24 cellular contexts compared by ENCODE assay signal in the genomic region with DNA sequence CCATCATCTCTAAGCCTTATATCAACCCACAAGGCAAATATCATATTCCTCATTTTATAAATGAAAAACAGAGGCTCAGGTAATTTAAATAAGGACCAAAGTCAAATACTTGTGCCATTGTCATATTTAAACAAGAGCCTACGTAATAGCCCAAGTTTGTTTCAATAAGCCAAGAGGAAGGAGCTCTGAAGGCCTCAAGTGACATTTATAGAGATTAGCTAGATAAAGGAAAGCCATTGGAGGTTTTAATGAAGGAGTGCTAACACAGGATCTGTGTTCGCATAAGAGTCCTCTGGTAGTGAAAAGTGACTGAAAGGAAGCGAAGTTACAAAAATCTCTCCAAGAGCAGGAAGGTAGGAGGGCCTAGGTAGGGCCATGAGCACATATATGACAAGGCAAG.
DNase-seq lines count a peak whose midpoint lies in the region; ATAC-seq, FAIRE-seq and TF ChIP-seq lines count a peak whose summit lies in the region.
"Had no signal": no experiment of that assay in that cellular context is flagged by ENCODE, and none has a peak within 500 bp of the region (broad histone marks: within the 10 kb centered on the region; RNA-seq: fewer than 3 reads in every experiment).

No MANE protein-coding gene starts in this region.

- H2AFZ ChIP-seq in GM23338 = peak overlapping the region; percentile 5; the same call in 1 of the 2 replicates

- intact Hi-C loops in left lung (cut with DNase I) (no loop called here), upper lobe of right lung (cut with DNase I) (no loop called here), cardiac septum (cut with DNase I) (no loop called here)

- H3K36me3 Mint-ChIP-seq in GM23338 (ENCODE audit: low read depth) = no peaks in the 10 kb centered on the region
- H3K36me3 Mint-ChIP-seq: CD8-positive, alpha-beta T cell had no signal

- H3K27ac Mint-ChIP-seq in GM23338 = no peak overlapping the region
- H3K27ac Mint-ChIP-seq: B cell; CD4-positive, alpha-beta T cell; CD8-positive, alpha-beta T cell had no signal

- ATAC-seq in GM23338 (no peak), left lung (peak; percentile 81), upper lobe of right lung (peak; percentile 52), HG03097 (IDR thresholded peaks at IDR 0.05; ENCODE audit: low FRiP score, unreplicated experiment) (no peak)
- ATAC-seq: A549; CD8-positive, alpha-beta T cell; GM12878 had no signal

- H3K27me3 Mint-ChIP-seq in GM23338 (ENCODE audit: insufficient read depth, low read depth, poor library complexity) = no peaks in the 10 kb centered on the region
- H3K27me3 Mint-ChIP-seq: B cell; CD4-positive, alpha-beta T cell had no signal

- H3K36me3 ChIP-seq in GM23338 (ENCODE audit: insufficient read depth) = no peaks in the 10 kb centered on the region
- H3K36me3 ChIP-seq in bronchial epithelial cell (ENCODE audit: control insufficient read depth, insufficient read depth, low read length) = no peaks in the 10 kb centered on the region
- no peaks in the 10 kb centered on the region for H3K36me3 ChIP-seq in left lung
- no peaks in the 10 kb centered on the region for H3K36me3 ChIP-seq in upper lobe of right lung
- H3K36me3 ChIP-seq: BLaER1 treated with 17β-estradiol and CSF1 and Interleukin-3, amounts not matched to agents 10 nM and 100 nM had no signal

- DNase-seq in GM23338 (ENCODE audit: low spot score) (no peak), bronchial epithelial cell (ENCODE audit: low read depth) (no peak), left lung (no peak), upper lobe of right lung (no peak), NCI-H524 (lab: John Stamatoyannopoulos, UW) (no peak), cardiac septum (ENCODE audit: low spot score) (no peak)
- DNase-seq: AML-193; Caco-2; Calu3; CD4-positive, alpha-beta T cell; CD8-positive, alpha-beta T cell; DND-41; EL; GDM1 had no signal

- H3K9me3 Mint-ChIP-seq in GM23338 = no peaks in the 10 kb centered on the region
- H3K9me3 Mint-ChIP-seq: CD4-positive, alpha-beta T cell had no signal

- peaks cover 8% of the 10 kb centered on the region; the same call in 2 of the 3 replicates for H3K4me1 Mint-ChIP-seq in GM23338
- H3K4me1 Mint-ChIP-seq: B cell had no signal

- no peaks in the 10 kb centered on the region for H3K79me2 ChIP-seq in GM23338 (replicated peaks; ENCODE audit: insufficient read depth)

- peak; percentile 13 for FAIRE-seq in bronchial epithelial cell (lab: Jason Lieb, UNC)
- FAIRE-seq: A549, D721Med, GM12878, GM12892, GM18507 had no signal

- H3K4me3 Mint-ChIP-seq in GM23338 = no peak overlapping the region
- H3K4me3 Mint-ChIP-seq: B cell; CD4-positive, alpha-beta T cell; CD8-positive, alpha-beta T cell had no signal

- H4K20me1 ChIP-seq in GM23338 (replicated peaks; ENCODE audit: insufficient read depth) = no peaks in the 10 kb centered on the region
- H4K20me1 ChIP-seq: BLaER1 treated with 17β-estradiol and CSF1 and Interleukin-3, amounts not matched to agents 10 nM and 100 nM had no signal

- H3K9me2 ChIP-seq in GM23338 (ENCODE audit: insufficient read depth) = no peaks in the 10 kb centered on the region

- 0 out of 2 replicates have a peak overlapping the region, but pooled peaks have one; percentile 28 for H3K4me2 ChIP-seq in GM23338
- H3K4me2 ChIP-seq: A549; BLaER1 treated with 17β-estradiol and CSF1 and Interleukin-3, amounts not matched to agents 10 nM and 100 nM had no signal

- no peaks in the 10 kb centered on the region for H3F3A ChIP-seq in GM23338 (replicated peaks; ENCODE audit: low read depth)

- no peak for TF ChIP-seq CTCF in GM23338 (conservative IDR thresholded peaks at IDR 0.05; ENCODE audit: low read depth in 2 of 2)
- TF ChIP-seq CTCF in bronchial epithelial cell (IDR thresholded peaks at IDR 0.05; ENCODE audit: insufficient read depth, low read length, severe bottlenecking) = no peak
- no peak for TF ChIP-seq CTCF in left lung (IDR thresholded peaks at IDR 0.05)
- TF ChIP-seq CTCF in upper lobe of right lung (IDR thresholded peaks at IDR 0.05) = no peak

- peaks cover 14% of the 10 kb centered on the region; the same call in 1 of the 2 replicates for H3K4me1 ChIP-seq in GM23338 (ENCODE audit: insufficient read depth)
- no peaks in the 10 kb centered on the region for H3K4me1 ChIP-seq in left lung
- H3K4me1 ChIP-seq in upper lobe of right lung = no peaks in the 10 kb centered on the region
- H3K4me1 ChIP-seq: A549; BLaER1 treated with 17β-estradiol and CSF1 and Interleukin-3, amounts not matched to agents 10 nM and 100 nM; Caco-2 had no signal

- H3K27ac ChIP-seq in GM23338 (ENCODE audit: low read depth) (no peak overlapping the region), left lung (no peak overlapping the region), upper lobe of right lung (no peak overlapping the region)
- H3K27ac ChIP-seq: 22Rv1; A549; BLaER1 treated with 17β-estradiol and CSF1 and Interleukin-3, amounts not matched to agents 10 nM and 100 nM; C4-2B had no signal

- H3K27me3 ChIP-seq in GM23338 (ENCODE audit: insufficient read depth) (no peaks in the 10 kb centered on the region), bronchial epithelial cell (ENCODE audit: control insufficient read depth, insufficient read depth, low read length) (no peaks in the 10 kb centered on the region), left lung (no peaks in the 10 kb centered on the region), upper lobe of right lung (no peaks in the 10 kb centered on the region)
- H3K27me3 ChIP-seq: BLaER1 treated with 17β-estradiol and CSF1 and Interleukin-3, amounts not matched to agents 10 nM and 100 nM had no signal

- H3K4me3 ChIP-seq in GM23338 = no peak overlapping the region
- no peak overlapping the region for H3K4me3 ChIP-seq in bronchial epithelial cell (ENCODE audit: low read depth, low read length)
- no peak overlapping the region for H3K4me3 ChIP-seq in left lung
- H3K4me3 ChIP-seq in upper lobe of right lung = no peak overlapping the region
- H3K4me3 ChIP-seq: A549; BLaER1 treated with 17β-estradiol and CSF1 and Interleukin-3, amounts not matched to agents 10 nM and 100 nM; GM12878 had no signal

- H3K9me3 ChIP-seq in left lung = no peaks in the 10 kb centered on the region
- no peaks in the 10 kb centered on the region for H3K9me3 ChIP-seq in upper lobe of right lung
- H3K9me3 ChIP-seq: A549, Caco-2 had no signal

TF ChIP-seq in GM23338, 12 proteins besides CTCF, POLR2A, EP300 and RAD21 (continues in another document):
- TF ChIP-seq JUNB (IDR thresholded peaks at IDR 0.05; ENCODE audit: unreplicated experiment) (no peak), EZH2phosphoT487 (IDR thresholded peaks at IDR 0.05; ENCODE audit: unreplicated experiment) (no peak), REST (IDR thresholded peaks at IDR 0.05; ENCODE audit: unreplicated experiment) (no peak), EZH2 (IDR thresholded peaks at IDR 0.05; ENCODE audit: low read depth, unreplicated experiment) (no peak), ZNF114 (CRISPR knock-in tag; IDR thresholded peaks at IDR 0.05) (no peak), NANOG (IDR thresholded peaks at IDR 0.05; ENCODE audit: borderline replicate concordance) (no peak)

Comparison
In these comparisons a context has a peak if more than half of its experiments do, and no peak if none do; other contexts are left out.
1. ATAC-seq: peak in left lung (single experiment) and upper lobe of right lung (single experiment); none in GM23338 (single experiment) and HG03097 (single experiment).